23 cellular contexts compared by ENCODE assay signal in the genomic region with DNA sequence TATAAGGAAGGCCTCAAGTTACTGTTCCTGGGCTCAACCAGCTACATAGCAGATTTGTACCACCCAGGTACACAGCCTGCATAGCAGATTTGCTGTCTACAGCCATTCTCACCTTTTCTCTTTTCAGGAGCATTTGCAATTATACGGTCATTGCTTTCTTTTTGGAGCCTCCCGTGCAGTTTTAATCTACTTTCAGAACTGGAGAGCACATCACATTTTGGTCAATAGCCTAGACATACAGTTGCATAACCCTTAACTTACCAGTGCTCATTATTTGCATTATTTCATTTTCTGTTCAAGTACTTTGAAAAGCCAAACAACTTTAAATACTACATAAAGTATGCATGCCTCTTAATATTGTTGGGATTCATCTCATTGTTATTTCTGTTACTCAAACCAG.
"Had no signal": no experiment of that assay in that cellular context is flagged by ENCODE, and none has a peak within 500 bp of the region (broad histone marks: within the 10 kb centered on the region; RNA-seq: fewer than 3 reads in every experiment).

No MANE protein-coding gene starts in this region.

- H3K4me3 Mint-ChIP-seq: mesothelial cell of epicardium, naive B cell had no signal

- H3K27me3 ChIP-seq: dorsolateral prefrontal cortex, esophagus muscularis mucosa, foreskin keratinocyte, gastroesophageal sphincter, heart left ventricle, hepatocyte had no signal

- H3K27ac Mint-ChIP-seq: mesothelial cell of epicardium had no signal

- H3K27ac ChIP-seq: coronary artery, dorsolateral prefrontal cortex, esophagus muscularis mucosa, foreskin keratinocyte, gastroesophageal sphincter, heart left ventricle, hepatocyte, left ventricle myocardium inferior, lower lobe of right lung had no signal

- H3K4me3 ChIP-seq: coronary artery, dorsolateral prefrontal cortex, esophagus muscularis mucosa, gastroesophageal sphincter, heart left ventricle, hepatocyte, left ventricle myocardium inferior, lower lobe of right lung, mucosa of descending colon had no signal

- H3K9me3 Mint-ChIP-seq: naive B cell had no signal

- FAIRE-seq: colon, endothelial cell of umbilical vein, frontal cortex, islet of Langerhans, keratinocyte had no signal

- H3K27me3 Mint-ChIP-seq: naive B cell had no signal

- DNase-seq: dermis blood vessel endothelial cell; dorsolateral prefrontal cortex; effector CD4-positive, alpha-beta T cell; effector memory CD4-positive, alpha-beta T cell; foreskin keratinocyte; heart left ventricle; hypothalamus; left cardiac atrium; left ventricle myocardium inferior; lower lobe of right lung; mesenchymal stem cell; mucosa of descending colon; naive B cell had no signal

- ATAC-seq: foreskin keratinocyte, gastroesophageal sphincter, heart left ventricle, left cardiac atrium, mucosa of descending colon had no signal

- H3K4me1 Mint-ChIP-seq: mesothelial cell of epicardium, naive B cell had no signal

- H3K4me1 ChIP-seq: foreskin keratinocyte, gastroesophageal sphincter, left ventricle myocardium inferior, lower lobe of right lung had no signal

- H3K9me3 ChIP-seq: esophagus muscularis mucosa, gastroesophageal sphincter, heart left ventricle, left ventricle myocardium inferior, lower lobe of right lung, mucosa of descending colon had no signal
